In the genomic region with DNA sequence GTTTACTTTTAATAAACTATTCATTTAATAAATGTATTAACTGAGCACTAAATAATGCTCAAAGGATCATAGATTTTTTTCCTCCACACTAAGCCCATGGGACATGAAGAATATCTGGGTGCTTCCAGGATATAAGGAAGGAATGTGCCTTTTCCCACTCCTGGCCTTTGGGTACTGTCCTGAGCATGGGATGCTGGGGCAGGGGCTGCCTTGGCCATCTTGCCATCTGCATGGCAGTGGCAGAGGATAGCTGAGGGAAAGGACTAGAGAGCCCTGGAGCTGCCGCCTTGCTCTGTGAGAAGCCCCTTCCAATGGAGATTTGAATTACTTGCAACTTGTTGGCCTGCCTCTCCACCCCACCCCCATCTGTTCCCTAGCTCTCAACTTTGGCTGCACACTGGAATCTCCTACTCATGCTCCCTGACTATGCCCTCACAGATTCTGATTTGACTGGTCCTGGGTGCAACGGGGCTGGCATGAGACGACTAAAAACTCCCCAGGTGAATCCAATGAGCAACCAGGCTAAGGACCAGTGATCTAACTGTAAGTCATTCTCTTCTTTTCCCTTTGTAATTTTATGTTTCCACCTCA, we compare ENCODE assay signal across 27 cellular contexts. TPM values are rescaled to one million over a fixed set of nuclear protein-coding genes. Genes with fewer than 3 reads are reported as not detected.
DNase-seq lines count a peak whose midpoint lies in the region; ATAC-seq, FAIRE-seq and TF ChIP-seq lines count a peak whose summit lies in the region.
"Had no signal": no experiment of that assay in that cellular context is flagged by ENCODE, and none has a peak within 500 bp of the region (broad histone marks: within the 10 kb centered on the region; RNA-seq: fewer than 3 reads in every experiment).

No MANE protein-coding gene starts in this region.

- no peak for DNase-seq in activated T-cell treated with anti-CD3 and anti-CD28 coated beads, Interleukin-2, amount 50 U/mL, for 24 hours
- no peak for DNase-seq in activated T-cell treated with anti-CD3 and anti-CD28 coated beads for 4 hours
- no peak for DNase-seq in GM12878 (ENCODE audit: low read depth, low spot score)
- DNase-seq in nephron progenitor cell: no peak
- no peak for DNase-seq in left colon
- no peak for DNase-seq in activated naive CD4-positive, alpha-beta T cell treated with anti-CD3 and anti-CD28 coated beads, Interleukin-2, amount 10 ng/mL, durations not matched to agents 7 days and 5 days
- DNase-seq: activated naive CD8-positive, alpha-beta T cell treated with anti-CD3 and anti-CD28 coated beads, Interleukin-2, amount 10 ng/mL, durations not matched to agents 7 days and 5 days; activated T-cell treated with anti-CD3 and anti-CD28 coated beads, Interleukin-2, amount 50 U/mL, for 48 hours; Calu3; EL; esophagus squamous epithelium; gastrocnemius medialis; islet precursor cell; mesendoderm; naive B cell; NCI-H1105 treated with DMSO at 0.1 percent for 48 hours; NCI-H2081; NCI-H510A; NK-92 treated with Interleukin-12 subunit alpha and Interleukin-12 subunit beta, amount 100 ng/mL, for 24 hours; SK-N-SH; trophoblast cell had no signal

- RAD21 ChIA-PET in GM12878 (lab: Charles Lee; ENCODE audit: unreplicated experiment): no interaction called here

- no peak for TF ChIP-seq CTCF in HEK293 (tag by site-specific recombination; IDR thresholded peaks at IDR 0.05)
- TF ChIP-seq CTCF in GM12878 (IDR thresholded peaks at IDR 0.05 in 2 of 3, conservative IDR thresholded peaks at IDR 0.05 in 1 of 3; ENCODE audit: control insufficient read depth in 2 of 3, extremely low read depth in 1 of 3, insufficient read depth in 1 of 3, low read depth in 3 of 3, low read length in 3 of 3): no peak
- TF ChIP-seq CTCF in nephron progenitor cell (IDR thresholded peaks at IDR 0.05): no peak

- no peak overlapping the region for H3K9ac ChIP-seq in GM12878 (ENCODE audit: control insufficient read depth, insufficient read depth, low read length)
- H3K9ac ChIP-seq: SK-N-SH had no signal

- no peak for TF ChIP-seq EP300 in GM12878 (IDR thresholded peaks at IDR 0.05; ENCODE audit: borderline replicate concordance in 1 of 2, control insufficient read depth in 1 of 2, low read depth in 2 of 2, low read length in 2 of 2)

- POLR2A ChIA-PET in HEK293 (lab: Yijun Ruan, JAX): interaction anchor here (0.6 to 2.1 kb wide), 3 partner anchors 21 to 128 kb away, joined by 3 to 5 read pairs (median 3); partner anchors contain the start of gene ITPA
- POLR2A ChIA-PET in GM12878 (lab: Charles Lee): no interaction called here

- intact Hi-C loops in GM12878 (cut with micrococcal nuclease; ENCODE audit: unreplicated experiment) (no loop called here), left colon (cut with DNase I, micrococcal nuclease) (no loop called here)

- SMC1A ChIA-PET in GM12878 (lab: Charles Lee; ENCODE audit: uncharacterized antibody, unreplicated experiment): no interaction called here

- H3K36me3 ChIP-seq in HEK293 (ENCODE audit: control insufficient read depth in 2 of 2, insufficient read depth in 1 of 2, low read length in 2 of 2) (peaks cover 20 to 52% of the 10 kb centered on the region in 2 experiments; a peak in 2 of 3 replicates), GM12878 (ENCODE audit: control insufficient read depth in 2 of 2, insufficient read depth in 2 of 2, low read length in 1 of 2) (peaks cover 5 to 17% of the 10 kb centered on the region in 2 experiments; a peak in 3 of 4 replicates)

- H3K27ac Mint-ChIP-seq in activated T-cell treated with anti-CD3 and anti-CD28 coated beads, Interleukin-2, amount 50 U/mL, for 24 hours: peak overlapping the region; percentile 73
- peak overlapping the region; percentile 53 for H3K27ac Mint-ChIP-seq in nephron progenitor cell
- no peak overlapping the region for H3K27ac Mint-ChIP-seq in activated naive CD4-positive, alpha-beta T cell treated with anti-CD3 and anti-CD28 coated beads, Interleukin-2, amount 10 ng/mL, durations not matched to agents 7 days and 5 days
- H3K27ac Mint-ChIP-seq: activated naive CD8-positive, alpha-beta T cell treated with anti-CD3 and anti-CD28 coated beads, Interleukin-2, amount 10 ng/mL, durations not matched to agents 7 days and 5 days had no signal

- H4K20me1 ChIP-seq in GM12878 (ENCODE audit: control insufficient read depth, insufficient read depth): 0 out of 2 replicates have a peak, but pooled peaks cover 2% of the 10 kb centered on the region

- no peak for ATAC-seq in GM12878
- no peak for ATAC-seq in GM21723 (IDR thresholded peaks at IDR 0.05; ENCODE audit: unreplicated experiment)
- ATAC-seq in left colon: no peak
- ATAC-seq: A549, gastrocnemius medialis, pancreas, right lobe of liver had no signal

- no peak for FAIRE-seq in GM12878 (lab: Jason Lieb, UNC)
- FAIRE-seq: A549, colon, pancreas had no signal

- no peaks in the 10 kb centered on the region for H3K27me3 Mint-ChIP-seq in activated T-cell treated with anti-CD3 and anti-CD28 coated beads, Interleukin-2, amount 50 U/mL, for 24 hours
- H3K27me3 Mint-ChIP-seq in nephron progenitor cell (ENCODE audit: low read depth, poor library complexity): no peaks in the 10 kb centered on the region
- no peaks in the 10 kb centered on the region for H3K27me3 Mint-ChIP-seq in activated naive CD4-positive, alpha-beta T cell treated with anti-CD3 and anti-CD28 coated beads, Interleukin-2, amount 10 ng/mL, durations not matched to agents 7 days and 5 days
- H3K27me3 Mint-ChIP-seq: activated naive CD8-positive, alpha-beta T cell treated with anti-CD3 and anti-CD28 coated beads, Interleukin-2, amount 10 ng/mL, durations not matched to agents 7 days and 5 days; naive B cell had no signal

- 0 out of 2 replicates have a peak, but pooled peaks have one; percentile 12 for TF ChIP-seq POLR2A in GM12878 (IDR thresholded peaks at IDR 0.05; ENCODE audit: low read depth, low read length)

- 61% methylated on average over 3 of the region's 3 CpGs for WGBS in GM12878 (ENCODE audit: insufficient coverage, insufficient replicate concordance, low lambda C conversion rate, missing lambda C conversion rate)

- H3K4me1 Mint-ChIP-seq in activated T-cell treated with anti-CD3 and anti-CD28 coated beads, Interleukin-2, amount 50 U/mL, for 24 hours (ENCODE audit: low read depth): peaks cover 6% of the 10 kb centered on the region
- no peaks in the 10 kb centered on the region for H3K4me1 Mint-ChIP-seq in nephron progenitor cell
- H3K4me1 Mint-ChIP-seq in activated naive CD4-positive, alpha-beta T cell treated with anti-CD3 and anti-CD28 coated beads, Interleukin-2, amount 10 ng/mL, durations not matched to agents 7 days and 5 days: no peaks in the 10 kb centered on the region
- H3K4me1 Mint-ChIP-seq: activated naive CD8-positive, alpha-beta T cell treated with anti-CD3 and anti-CD28 coated beads, Interleukin-2, amount 10 ng/mL, durations not matched to agents 7 days and 5 days had no signal

- no peaks in the 10 kb centered on the region for H3K27me3 ChIP-seq in GM12878 (replicated peaks in 1 of 2; ENCODE audit: control insufficient read depth in 2 of 2, insufficient read depth in 2 of 2, low read length in 1 of 2)
- H3K27me3 ChIP-seq: esophagus squamous epithelium, gastrocnemius medialis, pancreas, right lobe of liver had no signal

- CTCF ChIA-PET in HEK293 (lab: Yijun Ruan, JAX): interaction anchor here (1.0 to 1.2 kb wide), 2 partner anchors 10 to 14 kb away, joined by 3 read pairs; no protein-coding TSS in a partner anchor
- CTCF ChIA-PET in GM12878 (lab: Yijun Ruan, JAX): interaction anchor here (0.6 kb wide), 1 partner anchor 480 kb away, joined by 3 read pairs; no protein-coding TSS in a partner anchor
- CTCF ChIA-PET in activated naive CD4-positive, alpha-beta T cell treated with anti-CD3 and anti-CD28 coated beads, Interleukin-2, amount 10 ng/mL, durations not matched to agents 7 days and 5 days (lab: Charles Lee): no interaction called here

- no peaks in the 10 kb centered on the region for H3K4me1 ChIP-seq in HEK293 (ENCODE audit: control insufficient read depth, insufficient read depth, low read length)
- H3K4me1 ChIP-seq in GM12878 (ENCODE audit: control insufficient read depth, insufficient read depth, low read length): no peaks in the 10 kb centered on the region
- H3K4me1 ChIP-seq: A549, gastrocnemius medialis, pancreas, right lobe of liver had no signal

- H3K27ac ChIP-seq in HEK293 (ENCODE audit: extremely low read depth, low read depth, low read length) (no peak overlapping the region), GM12878 (ENCODE audit: control insufficient read depth, insufficient read depth) (no peak overlapping the region)
- H3K27ac ChIP-seq: A549, esophagus squamous epithelium, gastrocnemius medialis, pancreas, right lobe of liver had no signal

- H3K79me2 ChIP-seq in GM12878 (ENCODE audit: control insufficient read depth, insufficient read depth, low read length): no peaks in the 10 kb centered on the region

- H3K9me3 Mint-ChIP-seq in activated T-cell treated with anti-CD3 and anti-CD28 coated beads, Interleukin-2, amount 50 U/mL, for 24 hours: no peaks in the 10 kb centered on the region
- no peaks in the 10 kb centered on the region for H3K9me3 Mint-ChIP-seq in nephron progenitor cell
- H3K9me3 Mint-ChIP-seq in activated naive CD4-positive, alpha-beta T cell treated with anti-CD3 and anti-CD28 coated beads, Interleukin-2, amount 10 ng/mL, durations not matched to agents 7 days and 5 days: no peaks in the 10 kb centered on the region
- H3K9me3 Mint-ChIP-seq: activated naive CD8-positive, alpha-beta T cell treated with anti-CD3 and anti-CD28 coated beads, Interleukin-2, amount 10 ng/mL, durations not matched to agents 7 days and 5 days; naive B cell had no signal

- no peak for TF ChIP-seq RAD21 in GM12878 (IDR thresholded peaks at IDR 0.05; ENCODE audit: insufficient read depth, low read depth, low read length)

- BruUV-seq in GM12878 (replicated peaks; lab: Mats Ljungman, UMichigan): TSS peak; percentile 39

- in situ Hi-C loops in GM12878 (cut with MboI): no loop called here

- H2AFZ ChIP-seq in GM12878 (ENCODE audit: control insufficient read depth, low read depth, low read length): no peak overlapping the region

- H3K9me3 ChIP-seq in HEK293 (ENCODE audit: control insufficient read depth, insufficient read depth, low read depth, low read length) (no peaks in the 10 kb centered on the region), GM12878 (replicated peaks; ENCODE audit: control insufficient read depth, insufficient read depth, low read length) (no peaks in the 10 kb centered on the region)
- H3K9me3 ChIP-seq: A549, esophagus squamous epithelium, gastrocnemius medialis, pancreas, right lobe of liver, SK-N-SH had no signal

- H3K4me2 ChIP-seq in GM12878 (ENCODE audit: control insufficient read depth, insufficient read depth): no peak overlapping the region
- H3K4me2 ChIP-seq: A549, SK-N-SH had no signal

- H3K4me3 ChIP-seq in HEK293 (ENCODE audit: low read depth, low read length) (no peak overlapping the region), GM12878 (no peak overlapping the region)
- H3K4me3 ChIP-seq: A549, esophagus squamous epithelium, gastrocnemius medialis, pancreas, right lobe of liver had no signal

- H3K36me3 Mint-ChIP-seq in activated T-cell treated with anti-CD3 and anti-CD28 coated beads, Interleukin-2, amount 50 U/mL, for 24 hours (ENCODE audit: low read depth): peaks cover 58% of the 10 kb centered on the region
- H3K36me3 Mint-ChIP-seq in nephron progenitor cell (ENCODE audit: low read depth): peaks cover 38% of the 10 kb centered on the region
- peaks cover 29% of the 10 kb centered on the region for H3K36me3 Mint-ChIP-seq in activated naive CD4-positive, alpha-beta T cell treated with anti-CD3 and anti-CD28 coated beads, Interleukin-2, amount 10 ng/mL, durations not matched to agents 7 days and 5 days

- no peak overlapping the region for H3K4me3 Mint-ChIP-seq in activated T-cell treated with anti-CD3 and anti-CD28 coated beads, Interleukin-2, amount 50 U/mL, for 24 hours
- no peak overlapping the region for H3K4me3 Mint-ChIP-seq in nephron progenitor cell
- H3K4me3 Mint-ChIP-seq in activated naive CD4-positive, alpha-beta T cell treated with anti-CD3 and anti-CD28 coated beads, Interleukin-2, amount 10 ng/mL, durations not matched to agents 7 days and 5 days: no peak overlapping the region
- H3K4me3 Mint-ChIP-seq: activated naive CD8-positive, alpha-beta T cell treated with anti-CD3 and anti-CD28 coated beads, Interleukin-2, amount 10 ng/mL, durations not matched to agents 7 days and 5 days had no signal

RNA-seq across cellular contexts. Expression of gene DDRGK1, which starts 15.6 kb away (rescaled TPM):
- total RNA-seq in GM12878 (2013; cell fraction: nucleolus; rRNA removed): 81.6 and 86.8 TPM in 2 replicates
- 38.7 and 41.1 TPM in 2 replicates for total RNA-seq in GM12878 (2014; rRNA removed)
- total RNA-seq in GM12878 (2014; rRNA removed; fragmentation: Illumina TruSeq; extraction: Trizol): 28.3 and 31.2 TPM in 2 replicates
- total RNA-seq in GM12878 (2021): 40.2 and 55.2 TPM in 2 replicates
- polyA plus RNA-seq in GM12878 (2011; ENCODE audit: low read depth): 25.0 TPM
- polyA plus RNA-seq in GM12878 (2011; rRNA removed): 27.8 and 40.7 TPM in 2 replicates
- 40.9 and 41.6 TPM in 2 replicates for polyA plus RNA-seq in GM12878 (2011; cell fraction: cytosol; rRNA removed)
- 77.0 and 80.1 TPM in 2 replicates for polyA plus RNA-seq in GM12878 (2011; cell fraction: nucleus; rRNA removed)
- 34.0 and 39.2 TPM in 2 replicates for polyA plus RNA-seq in GM12878 (2012)
- 9.5 and 21.0 TPM in 2 replicates for polyA plus RNA-seq in GM12878 (2014; fragmentation: Illumina TruSeq; extraction: Trizol)
- 1 to 10 TPM; 4.0 to 8.9 TPM for polyA plus RNA-seq in GM12878 (2014; fragmentation: Nextera tagmentation; extraction: Ambion mirVana)
- 40.8 and 45.0 TPM in 2 replicates for polyA plus RNA-seq in GM12878 (2014; rRNA removed)
- polyA plus RNA-seq in GM12878 (2016; fragmentation: Nextera tagmentation; extraction: Ambion mirVana): 10 to 100 TPM; 42.0 to 49.5 TPM
- 14.2 and 17.7 TPM in 2 replicates for polyA minus RNA-seq in GM12878 (2011; rRNA and poly(A)+ RNA removed)
- 10.0 and 19.3 TPM in 2 replicates for polyA minus RNA-seq in GM12878 (2011; cell fraction: cytosol; rRNA and poly(A)+ RNA removed)
- polyA minus RNA-seq in GM12878 (2011; cell fraction: nucleus; rRNA and poly(A)+ RNA removed): 10.9 and 14.4 TPM in 2 replicates
- 10 to 100 TPM; 50.4 to 70.3 TPM for total RNA-seq in left colon

RNA-seq across cellular contexts. Expression of gene LZTS3, which starts 15.6 kb away (rescaled TPM):
- 4.6 and 5.1 TPM in 2 replicates for total RNA-seq in GM12878 (2013; cell fraction: nucleolus; rRNA removed)
- total RNA-seq in GM12878 (2014; rRNA removed): 0.33 and 0.56 TPM in 2 replicates
- 0.18 TPM in 2 replicates for total RNA-seq in GM12878 (2014; rRNA removed; fragmentation: Illumina TruSeq; extraction: Trizol)
- total RNA-seq in GM12878 (2021): 0.44 and 0.48 TPM in 2 replicates
- 0.68 TPM for polyA plus RNA-seq in GM12878 (2011; ENCODE audit: low read depth)
- polyA plus RNA-seq in GM12878 (2011; rRNA removed): 0.37 and 0.64 TPM in 2 replicates
- 0.90 and 0.95 TPM in 2 replicates for polyA plus RNA-seq in GM12878 (2011; cell fraction: cytosol; rRNA removed)
- 3.2 and 3.5 TPM in 2 replicates for polyA plus RNA-seq in GM12878 (2011; cell fraction: nucleus; rRNA removed)
- 1.4 and 1.7 TPM in 2 replicates for polyA plus RNA-seq in GM12878 (2012)
- polyA plus RNA-seq in GM12878 (2014; fragmentation: Illumina TruSeq; extraction: Trizol): 0.08 and 0.26 TPM in 2 replicates
- polyA plus RNA-seq in GM12878 (2014; fragmentation: Nextera tagmentation; extraction: Ambion mirVana): under 1 TPM; 0.03 to 0.04 TPM
- 0.48 and 0.90 TPM in 2 replicates for polyA plus RNA-seq in GM12878 (2014; rRNA removed)
- polyA plus RNA-seq in GM12878 (2016; fragmentation: Nextera tagmentation; extraction: Ambion mirVana): under 1 TPM; 0.08 to 0.11 TPM
- 0.51 and 1.3 TPM in 2 replicates for polyA minus RNA-seq in GM12878 (2011; rRNA and poly(A)+ RNA removed)
- not detected in 2 replicates for polyA minus RNA-seq in GM12878 (2011; cell fraction: cytosol; rRNA and poly(A)+ RNA removed)
- 0.36 and 0.67 TPM in 2 replicates for polyA minus RNA-seq in GM12878 (2011; cell fraction: nucleus; rRNA and poly(A)+ RNA removed)
- total RNA-seq in left colon: 10 to 100 TPM in 1 of 2 donors, 1 to 10 TPM in 1; 5.5 to 10.9 TPM

RNA-seq across cellular contexts. Expression of gene ITPA, which starts 20.4 kb away (rescaled TPM):
- total RNA-seq in GM12878 (2013; cell fraction: nucleolus; rRNA removed): 19.1 and 22.1 TPM in 2 replicates
- total RNA-seq in GM12878 (2014; rRNA removed) (79.8 and 91.8 TPM in 2 replicates), GM12878 (2014; rRNA removed; fragmentation: Illumina TruSeq; extraction: Trizol) (46.5 and 48.4 TPM in 2 replicates), GM12878 (2021) (78.7 and 86.1 TPM in 2 replicates), left colon (10 to 100 TPM; 44.8 to 46.3 TPM)
- 25.0 TPM for polyA plus RNA-seq in GM12878 (2011; ENCODE audit: low read depth)
- polyA plus RNA-seq in GM12878 (2011; rRNA removed) (29.1 and 38.5 TPM in 2 replicates), GM12878 (2014; fragmentation: Illumina TruSeq; extraction: Trizol) (30.8 and 44.4 TPM in 2 replicates), GM12878 (2014; fragmentation: Nextera tagmentation; extraction: Ambion mirVana) (10 to 100 TPM in 1 of 2 experiments, 1 to 10 TPM in 1; 5.5 to 30.2 TPM), GM12878 (2014; rRNA removed) (91.2 and 103 TPM in 2 replicates), GM12878 (2016; fragmentation: Nextera tagmentation; extraction: Ambion mirVana) (100 to 1,000 TPM; 112 to 124 TPM)
- polyA plus RNA-seq in GM12878 (2011; cell fraction: cytosol; rRNA removed): 54.5 and 77.0 TPM in 2 replicates
- 44.6 and 49.7 TPM in 2 replicates for polyA plus RNA-seq in GM12878 (2011; cell fraction: nucleus; rRNA removed)
- polyA plus RNA-seq in GM12878 (2012): 43.1 and 47.7 TPM in 2 replicates
- polyA minus RNA-seq in GM12878 (2011; rRNA and poly(A)+ RNA removed): 8.0 and 22.7 TPM in 2 replicates
- 6.1 and 6.5 TPM in 2 replicates for polyA minus RNA-seq in GM12878 (2011; cell fraction: cytosol; rRNA and poly(A)+ RNA removed)
- polyA minus RNA-seq in GM12878 (2011; cell fraction: nucleus; rRNA and poly(A)+ RNA removed): 3.1 and 7.1 TPM in 2 replicates

RNA-seq across cellular contexts. Expression of gene FASTKD5, which starts 29.3 kb away (rescaled TPM):
- total RNA-seq in GM12878 (2013; cell fraction: nucleolus; rRNA removed): 28.4 and 29.8 TPM in 2 replicates
- 29.8 and 30.4 TPM in 2 replicates for total RNA-seq in GM12878 (2014; rRNA removed)
- total RNA-seq in GM12878 (2014; rRNA removed; fragmentation: Illumina TruSeq; extraction: Trizol): 27.0 and 30.0 TPM in 2 replicates
- 23.7 and 25.5 TPM in 2 replicates for total RNA-seq in GM12878 (2021)
- polyA plus RNA-seq in GM12878 (2011; ENCODE audit: low read depth): 17.5 TPM
- polyA plus RNA-seq in GM12878 (2011; rRNA removed): 33.7 and 34.7 TPM in 2 replicates
- 19.8 and 23.6 TPM in 2 replicates for polyA plus RNA-seq in GM12878 (2011; cell fraction: cytosol; rRNA removed)
- 21.2 and 22.2 TPM in 2 replicates for polyA plus RNA-seq in GM12878 (2011; cell fraction: nucleus; rRNA removed)
- polyA plus RNA-seq in GM12878 (2012): 15.4 and 16.5 TPM in 2 replicates
- polyA plus RNA-seq in GM12878 (2014; fragmentation: Illumina TruSeq; extraction: Trizol): 30.0 and 31.4 TPM in 2 replicates
- polyA plus RNA-seq in GM12878 (2014; fragmentation: Nextera tagmentation; extraction: Ambion mirVana): 10 to 100 TPM; 23.3 to 38.5 TPM
- 24.0 and 28.0 TPM in 2 replicates for polyA plus RNA-seq in GM12878 (2014; rRNA removed)
- 10 to 100 TPM; 39.0 to 41.0 TPM for polyA plus RNA-seq in GM12878 (2016; fragmentation: Nextera tagmentation; extraction: Ambion mirVana)
- polyA minus RNA-seq in GM12878 (2011; rRNA and poly(A)+ RNA removed): 32.0 and 33.2 TPM in 2 replicates
- polyA minus RNA-seq in GM12878 (2011; cell fraction: cytosol; rRNA and poly(A)+ RNA removed): 9.6 and 13.2 TPM in 2 replicates
- 10.4 and 14.2 TPM in 2 replicates for polyA minus RNA-seq in GM12878 (2011; cell fraction: nucleus; rRNA and poly(A)+ RNA removed)
- total RNA-seq in left colon: 10 to 100 TPM; 15.4 to 16.5 TPM

RNA-seq across cellular contexts. Expression of gene UBOX5, which starts 29.3 kb away (rescaled TPM):
- total RNA-seq in GM12878 (2013; cell fraction: nucleolus; rRNA removed): 4.8 and 5.0 TPM in 2 replicates
- 3.9 and 4.0 TPM in 2 replicates for total RNA-seq in GM12878 (2014; rRNA removed)
- total RNA-seq in GM12878 (2014; rRNA removed; fragmentation: Illumina TruSeq; extraction: Trizol): 1.9 and 2.0 TPM in 2 replicates
- 4.4 and 5.5 TPM in 2 replicates for total RNA-seq in GM12878 (2021)
- 1.8 TPM for polyA plus RNA-seq in GM12878 (2011; ENCODE audit: low read depth)
- polyA plus RNA-seq in GM12878 (2011; rRNA removed): 1.5 and 1.7 TPM in 2 replicates
- 2.2 and 2.4 TPM in 2 replicates for polyA plus RNA-seq in GM12878 (2011; cell fraction: cytosol; rRNA removed)
- polyA plus RNA-seq in GM12878 (2011; cell fraction: nucleus; rRNA removed): 2.1 and 2.3 TPM in 2 replicates
- 3.0 and 4.2 TPM in 2 replicates for polyA plus RNA-seq in GM12878 (2012)
- polyA plus RNA-seq in GM12878 (2014; fragmentation: Illumina TruSeq; extraction: Trizol): 1.8 and 2.7 TPM in 2 replicates
- under 1 TPM; 0.37 to 0.47 TPM for polyA plus RNA-seq in GM12878 (2014; fragmentation: Nextera tagmentation; extraction: Ambion mirVana)
- polyA plus RNA-seq in GM12878 (2014; rRNA removed): 2.6 and 2.8 TPM in 2 replicates
- polyA plus RNA-seq in GM12878 (2016; fragmentation: Nextera tagmentation; extraction: Ambion mirVana): 1 to 10 TPM; 4.2 to 4.8 TPM
- 2.8 and 3.3 TPM in 2 replicates for polyA minus RNA-seq in GM12878 (2011; rRNA and poly(A)+ RNA removed)
- polyA minus RNA-seq in GM12878 (2011; cell fraction: cytosol; rRNA and poly(A)+ RNA removed): 1.1 and 1.9 TPM in 2 replicates
- 0.97 and 1.4 TPM in 2 replicates for polyA minus RNA-seq in GM12878 (2011; cell fraction: nucleus; rRNA and poly(A)+ RNA removed)
- total RNA-seq in left colon: 1 to 10 TPM; 6.6 to 6.8 TPM
